In genomic region chr11:45900175-45900800, GRCh38 we compare ENCODE assay signal across 9 cellular contexts. TPM values are rescaled to one million over a fixed set of nuclear protein-coding genes. Genes with fewer than 3 reads are reported as not detected.
DNase-seq lines count a peak whose midpoint lies in the region; ATAC-seq and TF ChIP-seq lines count a peak whose summit lies in the region.
"Not testable (repeated sequence)": the region's sequence is repeated elsewhere in the genome, so short reads cannot be mapped to it uniquely, and the experiment has no call there.
"Had no signal": no experiment of that assay in that cellular context is flagged by ENCODE, and none has a peak within 500 bp of the region (broad histone marks: within the 10 kb centered on the region; RNA-seq: fewer than 3 reads in every experiment).

No MANE protein-coding gene starts in this region.

- H3K36me3 ChIP-seq in heart left ventricle: peaks cover 0 to 17% (median 0%) of the 10 kb centered on the region in 9 donors
- H3K36me3 ChIP-seq in mucosa of descending colon (ENCODE audit: low read depth); skeletal muscle tissue (ENCODE audit: control insufficient read depth in 3 of 3, insufficient read depth in 3 of 3, low read length in 3 of 3): not testable (repeated sequence)

- H3K9me3 ChIP-seq in heart left ventricle; mucosa of descending colon; skeletal muscle tissue (ENCODE audit: control insufficient read depth in 3 of 3, low read length in 3 of 3): not testable (repeated sequence)

- H3K4me3 ChIP-seq in cardiac fibroblast (replicated peaks in 1 of 2; ENCODE audit: low read depth in 2 of 2, low read length in 2 of 2): peak overlapping the region; percentile 51 to 59
- H3K4me3 ChIP-seq in heart left ventricle: peak overlapping the region; percentile 32 to 78 (median 58)
- H3K4me3 ChIP-seq in mucosa of descending colon: not testable (repeated sequence)
- H3K4me3 ChIP-seq in skeletal muscle tissue (ENCODE audit: low read length in 3 of 3): peak overlapping the region; percentile 54 to 60 (median 54)

- not testable (repeated sequence) for H3K36me3 Mint-ChIP-seq in activated CD4-positive, alpha-beta T cell treated with anti-CD3 and anti-CD28 coated beads, Interleukin-2, amount 10 ng/mL, durations not matched to agents 7 days and 5 days (ENCODE audit: low read depth)

- peaks cover 0 to 34% (median 0%) of the 10 kb centered on the region in 9 donors for H3K27me3 ChIP-seq in heart left ventricle
- H3K27me3 ChIP-seq in skeletal muscle tissue (ENCODE audit: control insufficient read depth in 3 of 3, insufficient read depth in 3 of 3, low read length in 3 of 3): peaks cover 19 to 30% (median 20%) of the 10 kb centered on the region in 3 donors

- ATAC-seq in GM18868 (IDR thresholded peaks at IDR 0.05; ENCODE audit: unreplicated experiment) (peak; percentile 21), heart left ventricle (peak in 2 of 4 donors; percentile 4 to 19), mucosa of descending colon (peak; percentile 5)

- peaks cover 30% of the 10 kb centered on the region for H3K27me3 Mint-ChIP-seq in activated CD4-positive, alpha-beta T cell treated with anti-CD3 and anti-CD28 coated beads, Interleukin-2, amount 10 ng/mL, durations not matched to agents 7 days and 5 days

- not testable (repeated sequence) for H3K9me3 Mint-ChIP-seq in activated CD4-positive, alpha-beta T cell treated with anti-CD3 and anti-CD28 coated beads, Interleukin-2, amount 10 ng/mL, durations not matched to agents 7 days and 5 days

- peak overlapping the region; percentile 49 for H3K4me3 Mint-ChIP-seq in activated CD4-positive, alpha-beta T cell treated with anti-CD3 and anti-CD28 coated beads, Interleukin-2, amount 10 ng/mL, durations not matched to agents 7 days and 5 days

- TF ChIP-seq CTCF in 22Rv1 (IDR thresholded peaks at IDR 0.05); cardiac fibroblast (IDR thresholded peaks at IDR 0.05; ENCODE audit: low read depth, low read length); heart left ventricle (IDR thresholded peaks at IDR 0.05); mucosa of descending colon (IDR thresholded peaks at IDR 0.05): not testable (repeated sequence)

- peaks cover 5 to 29% (median 23%) of the 10 kb centered on the region in 12 donors for H3K4me1 ChIP-seq in heart left ventricle
- not testable (repeated sequence) for H3K4me1 ChIP-seq in mucosa of descending colon (ENCODE audit: low read depth)
- H3K4me1 ChIP-seq in skeletal muscle tissue (ENCODE audit: control insufficient read depth in 3 of 3, insufficient read depth in 3 of 3, low read length in 3 of 3): peaks cover 23 to 30% (median 29%) of the 10 kb centered on the region in 3 donors

- intact Hi-C loops in heart left ventricle (cut with DNase I); mucosa of descending colon (cut with DNase I, micrococcal nuclease): not testable (repeated sequence)

- 3 to 8% (median 6%) methylated on average over 16 to 38 of the region's 59 CpGs for WGBS in heart left ventricle, 4 donors

- not testable (repeated sequence) for TF ChIP-seq POLR2A in heart left ventricle (IDR thresholded peaks at IDR 0.05)

- DNase-seq in NCI-H1417 (lab: John Stamatoyannopoulos, UW) (peak in 2 of 3 experiments; percentile 38 to 55), heart left ventricle (peak in 1 of 5 donors; percentile 62), mucosa of descending colon (peak in 1 of 3 donors; percentile 45)
- not testable (repeated sequence) for DNase-seq in activated CD4-positive, alpha-beta T cell treated with anti-CD3 and anti-CD28 coated beads, Interleukin-2, amount 10 ng/mL, durations not matched to agents 7 days and 5 days; cardiac fibroblast (ENCODE audit: low read depth in 2 of 2)

- H3K9ac ChIP-seq in skeletal muscle tissue (ENCODE audit: low read depth in 1 of 3, low read length in 3 of 3): peak overlapping the region in 2 of 3 donors; percentile 50 to 51

- H3K4me1 Mint-ChIP-seq in activated CD4-positive, alpha-beta T cell treated with anti-CD3 and anti-CD28 coated beads, Interleukin-2, amount 10 ng/mL, durations not matched to agents 7 days and 5 days: not testable (repeated sequence)

- H3K27ac Mint-ChIP-seq in activated CD4-positive, alpha-beta T cell treated with anti-CD3 and anti-CD28 coated beads, Interleukin-2, amount 10 ng/mL, durations not matched to agents 7 days and 5 days: peak overlapping the region; percentile 26

- H3K27ac ChIP-seq in 22Rv1 (peak overlapping the region; percentile 66), heart left ventricle (peak overlapping the region in 2 of 12 donors; percentile 17 to 55)
- not testable (repeated sequence) for H3K27ac ChIP-seq in skeletal muscle tissue (ENCODE audit: low read depth, low read length)

- CTCF ChIA-PET in activated CD4-positive, alpha-beta T cell treated with anti-CD3 and anti-CD28 coated beads, Interleukin-2, amount 10 ng/mL, durations not matched to agents 7 days and 5 days (lab: Charles Lee): interaction anchor here (1.2 kb wide), 1 partner anchor 13 kb away, joined by 3 read pairs; no protein-coding TSS in a partner anchor

- POLR2A ChIA-PET in activated CD4-positive, alpha-beta T cell treated with anti-CD3 and anti-CD28 coated beads, Interleukin-2, amount 10 ng/mL, durations not matched to agents 7 days and 5 days (lab: Charles Lee): not testable (repeated sequence)

RNA-seq across cellular contexts. Expression of gene FREY1, which starts 6.8 kb away (rescaled TPM):
- 1 to 10 TPM; 3.2 to 3.9 TPM for total RNA-seq in activated CD4-positive, alpha-beta T cell treated with anti-CD3 and anti-CD28 coated beads, Interleukin-2, amount 10 ng/mL, durations not matched to agents 7 days and 5 days
- total RNA-seq in heart left ventricle (under 1 TPM in 4 of 9 donors, not detected in 5; 0.37 to 1.00 (median 0.46) TPM), mucosa of descending colon (1 to 10 TPM in 2 of 3 donors, under 1 TPM in 1; 0.81 to 2.2 (median 1.5) TPM), skeletal muscle tissue (1.6 TPM)
- polyA plus RNA-seq in heart left ventricle: under 1 TPM; 0.40 to 0.46 TPM

RNA-seq across cellular contexts. Expression of gene MAPK8IP1, which starts 14.8 kb away (rescaled TPM):
- under 1 TPM; 0.56 to 0.64 TPM for total RNA-seq in activated CD4-positive, alpha-beta T cell treated with anti-CD3 and anti-CD28 coated beads, Interleukin-2, amount 10 ng/mL, durations not matched to agents 7 days and 5 days
- total RNA-seq in heart left ventricle: 1 to 10 TPM; 5.0 to 8.0 (median 7.6) TPM
- 1 to 10 TPM; 2.4 to 3.1 TPM for polyA plus RNA-seq in heart left ventricle
- 10 to 100 TPM in 1 of 3 donors, 1 to 10 TPM in 2; 1.6 to 12.3 (median 2.5) TPM for total RNA-seq in mucosa of descending colon
- 18.8 TPM for total RNA-seq in skeletal muscle tissue

RNA-seq across cellular contexts. Expression of gene PEX16, which starts 17.4 kb away (rescaled TPM):
- total RNA-seq in activated CD4-positive, alpha-beta T cell treated with anti-CD3 and anti-CD28 coated beads, Interleukin-2, amount 10 ng/mL, durations not matched to agents 7 days and 5 days: 10 to 100 TPM; 47.1 to 51.1 TPM
- total RNA-seq in heart left ventricle (10 to 100 TPM; 10.4 to 20.0 (median 14.6) TPM), mucosa of descending colon (10 to 100 TPM; 34.9 to 49.1 (median 39.7) TPM), skeletal muscle tissue (20.4 TPM)
- polyA plus RNA-seq in heart left ventricle: 10 to 100 TPM; 16.3 to 22.8 TPM

RNA-seq across cellular contexts. Expression of gene LARGE2, which starts 22.2 kb away (rescaled TPM):
- total RNA-seq in activated CD4-positive, alpha-beta T cell treated with anti-CD3 and anti-CD28 coated beads, Interleukin-2, amount 10 ng/mL, durations not matched to agents 7 days and 5 days: under 1 TPM; 0.40 to 0.44 TPM
- total RNA-seq in heart left ventricle (under 1 TPM in 1 of 9 donors, not detected in 8; 0.88 TPM), mucosa of descending colon (1 to 10 TPM; 1.9 to 2.9 (median 2.3) TPM), skeletal muscle tissue (not detected)
- polyA plus RNA-seq in heart left ventricle: under 1 TPM in 1 of 2 donors, not detected in 1; 0.17 TPM
- total RNA-seq: mesenteric fat pad had no signal

RNA-seq across cellular contexts. Expression of gene CRY2, which starts 53.0 kb away (rescaled TPM):
- total RNA-seq in activated CD4-positive, alpha-beta T cell treated with anti-CD3 and anti-CD28 coated beads, Interleukin-2, amount 10 ng/mL, durations not matched to agents 7 days and 5 days: 10 to 100 TPM; 25.6 to 26.3 TPM
- total RNA-seq in heart left ventricle (100 to 1,000 TPM in 2 of 9 donors, 10 to 100 TPM in 7; 40.2 to 132 (median 72.7) TPM), mucosa of descending colon (10 to 100 TPM; 26.0 to 52.0 (median 28.8) TPM), skeletal muscle tissue (37.6 TPM)
- 10 to 100 TPM; 23.2 to 26.6 TPM for polyA plus RNA-seq in heart left ventricle
